Comparison of ENCODE assay signal across 8 cellular contexts in genomic region chr10:13587367-13587766, GRCh38. TPM values are rescaled to one million over a fixed set of nuclear protein-coding genes. Genes with fewer than 3 reads are reported as not detected.
A peak's percentile ranks its signal among the peaks of the same experiment; 100 is the strongest.
DNase-seq lines count a peak whose midpoint lies in the region; ATAC-seq and TF ChIP-seq lines count a peak whose summit lies in the region.

No MANE protein-coding gene starts in this region.

- no peaks in the 10 kb centered on the region for H3K9me3 Mint-ChIP-seq in activated CD8-positive, alpha-beta T cell treated with anti-CD3 and anti-CD28 coated beads, Interleukin-2, amount 10 ng/mL, durations not matched to agents 7 days and 5 days (ENCODE audit: insufficient read depth)

- H3K4me1 ChIP-seq in heart right ventricle: peaks cover 3 to 29% (median 18%) of the 10 kb centered on the region in 9 donors

- H3K4me1 Mint-ChIP-seq in activated CD8-positive, alpha-beta T cell treated with anti-CD3 and anti-CD28 coated beads, Interleukin-2, amount 10 ng/mL, durations not matched to agents 7 days and 5 days (ENCODE audit: low read depth): peaks cover 30% of the 10 kb centered on the region

- H3K9me3 ChIP-seq in heart right ventricle: no peaks in the 10 kb centered on the region

- CTCF ChIA-PET in activated CD8-positive, alpha-beta T cell treated with anti-CD3 and anti-CD28 coated beads, Interleukin-2, amount 10 ng/mL, durations not matched to agents 7 days and 5 days (lab: Charles Lee): interaction anchor here (0.6 to 1.6 kb wide), 10 partner anchors 9 to 921 kb away, joined by 3 to 6 read pairs (median 4); no protein-coding TSS in a partner anchor

- H3K36me3 ChIP-seq in heart right ventricle: peaks cover 0 to 16% (median 1%) of the 10 kb centered on the region in 9 donors

- peak; percentile 14 for ATAC-seq in activated CD8-positive, alpha-beta T cell treated with anti-CD3 and anti-CD28 coated beads, Interleukin-2, amount 10 ng/mL, durations not matched to agents 7 days and 5 days
- ATAC-seq in heart right ventricle (peak in 7 of 8 donors; percentile 6 to 48 (median 29)), GM21529 (IDR thresholded peaks at IDR 0.05; ENCODE audit: unreplicated experiment) (no peak), GM21390 (IDR thresholded peaks at IDR 0.05; ENCODE audit: unreplicated experiment) (no peak)

- peak overlapping the region; percentile 64 to 94 (median 79) for H3K4me3 ChIP-seq in heart right ventricle
- peak overlapping the region; percentile 97 for H3K4me3 ChIP-seq in retinal pigment epithelial cell (ENCODE audit: low read length)

- DNase-seq in stimulated activated CD4-positive, alpha-beta T cell treated with anti-CD3 and anti-CD28 coated beads, Interleukin-1b, Interleukin-23, amount 100 ng/mL, for 48 hours: peak; percentile 3
- no peak for DNase-seq in stimulated activated CD4-positive, alpha-beta T cell treated with anti-CD3 and anti-CD28 coated beads, Interleukin-4, amount 100 ng/mL, for 4 hours
- DNase-seq in activated CD8-positive, alpha-beta T cell treated with anti-CD3 and anti-CD28 coated beads, Interleukin-2, amount 10 ng/mL, durations not matched to agents 7 days and 5 days: peak; percentile 28
- DNase-seq in heart right ventricle (no peak), retinal pigment epithelial cell (ENCODE audit: low read depth) (no peak), cerebellar nuclear complex (lab: John Stamatoyannopoulos, UW) (no peak)

- H3K27me3 Mint-ChIP-seq in activated CD8-positive, alpha-beta T cell treated with anti-CD3 and anti-CD28 coated beads, Interleukin-2, amount 10 ng/mL, durations not matched to agents 7 days and 5 days (ENCODE audit: low read depth): peaks cover 4% of the 10 kb centered on the region

- H3K36me3 Mint-ChIP-seq in activated CD8-positive, alpha-beta T cell treated with anti-CD3 and anti-CD28 coated beads, Interleukin-2, amount 10 ng/mL, durations not matched to agents 7 days and 5 days (ENCODE audit: low read depth): peaks cover 5% of the 10 kb centered on the region

- intact Hi-C loops in heart right ventricle (cut with DNase I): loop anchor here in 2 of 10 donors (5.0 to 10.0 kb wide), 2 partner anchors 213 to 215 kb away; no protein-coding TSS in a partner anchor

- H3K27me3 ChIP-seq in heart right ventricle: peaks cover 0 to 34% (median 15%) of the 10 kb centered on the region in 7 donors

- POLR2A ChIA-PET in activated CD8-positive, alpha-beta T cell treated with anti-CD3 and anti-CD28 coated beads, Interleukin-2, amount 10 ng/mL, durations not matched to agents 7 days and 5 days (lab: Charles Lee): interaction anchor here (0.7 to 1.2 kb wide), 5 partner anchors 13 to 598 kb away, joined by 3 to 7 read pairs (median 3); no protein-coding TSS in a partner anchor

- TF ChIP-seq CTCF in heart right ventricle (IDR thresholded peaks at IDR 0.05) (no peak), retinal pigment epithelial cell (conservative IDR thresholded peaks at IDR 0.05; ENCODE audit: low read depth, low read length) (no peak)

- WGBS in heart right ventricle, 2 donors: 2 to 4% methylated on average over 18 of the region's 18 CpGs

- peak overlapping the region; percentile 99 for H3K27ac Mint-ChIP-seq in activated CD8-positive, alpha-beta T cell treated with anti-CD3 and anti-CD28 coated beads, Interleukin-2, amount 10 ng/mL, durations not matched to agents 7 days and 5 days

- peak overlapping the region in 5 of 10 donors; percentile 64 to 79 (median 76) for H3K27ac ChIP-seq in heart right ventricle

- H3K4me3 Mint-ChIP-seq in activated CD8-positive, alpha-beta T cell treated with anti-CD3 and anti-CD28 coated beads, Interleukin-2, amount 10 ng/mL, durations not matched to agents 7 days and 5 days: peak overlapping the region; percentile 100

RNA-seq across cellular contexts. Expression of gene PRPF18, which starts 0.6 kb away (rescaled TPM):
- 10 to 100 TPM; 22.9 to 23.9 TPM for total RNA-seq in activated CD8-positive, alpha-beta T cell treated with anti-CD3 and anti-CD28 coated beads, Interleukin-2, amount 10 ng/mL, durations not matched to agents 7 days and 5 days
- 10 to 100 TPM; 13.3 to 17.1 (median 15.4) TPM for total RNA-seq in heart right ventricle
- polyA plus RNA-seq in heart right ventricle: 10 to 100 TPM in 1 of 2 donors, 1 to 10 TPM in 1; 6.7 to 13.1 TPM

RNA-seq across cellular contexts. Expression of gene BEND7, which starts 58.6 kb away (rescaled TPM):
- total RNA-seq in activated CD8-positive, alpha-beta T cell treated with anti-CD3 and anti-CD28 coated beads, Interleukin-2, amount 10 ng/mL, durations not matched to agents 7 days and 5 days: not detected
- total RNA-seq in heart right ventricle: 10 to 100 TPM; 10.2 to 21.0 (median 13.3) TPM
- 1 to 10 TPM; 6.4 to 7.0 TPM for polyA plus RNA-seq in heart right ventricle

Comparison
In these comparisons a context has a peak if more than half of its experiments do, and no peak if none do; other contexts are left out.
1. DNase-seq: peak in stimulated activated CD4-positive, alpha-beta T cell treated with anti-CD3 and anti-CD28 coated beads, Interleukin-1b, Interleukin-23, amount 100 ng/mL, for 48 hours (single experiment) and activated CD8-positive, alpha-beta T cell treated with anti-CD3 and anti-CD28 coated beads, Interleukin-2, amount 10 ng/mL, durations not matched to agents 7 days and 5 days (single experiment); none in stimulated activated CD4-positive, alpha-beta T cell treated with anti-CD3 and anti-CD28 coated beads, Interleukin-4, amount 100 ng/mL, for 4 hours (0 of 2), heart right ventricle (0 of 2), retinal pigment epithelial cell (single experiment) and cerebellar nuclear complex (0 of 2).
2. ATAC-seq: peak in activated CD8-positive, alpha-beta T cell treated with anti-CD3 and anti-CD28 coated beads, Interleukin-2, amount 10 ng/mL, durations not matched to agents 7 days and 5 days (single experiment) and heart right ventricle (7 of 8); none in GM21529 (single experiment) and GM21390 (single experiment).
3. RNA of gene BEND7, which starts 58.6 kb away (total RNA-seq): 10.2 to 21.0 TPM in heart right ventricle; not detected in activated CD8-positive, alpha-beta T cell treated with anti-CD3 and anti-CD28 coated beads, Interleukin-2, amount 10 ng/mL, durations not matched to agents 7 days and 5 days; every median in the first group is over 10 times any median in the second.